Comparison of ENCODE assay signal across 12 cellular contexts in genomic region chr1:156845055-156845952, GRCh38. TPM values are rescaled to one million over a fixed set of nuclear protein-coding genes. Genes with fewer than 3 reads are reported as not detected.
DNase-seq lines count a peak whose midpoint lies in the region; ATAC-seq and TF ChIP-seq lines count a peak whose summit lies in the region.
"Had no signal": no experiment of that assay in that cellular context is flagged by ENCODE, and none has a peak within 500 bp of the region (broad histone marks: within the 10 kb centered on the region; RNA-seq: fewer than 3 reads in every experiment).

No MANE protein-coding gene starts in this region.

- DNase-seq in stimulated activated CD4-positive, alpha-beta T cell treated with anti-CD3 and anti-CD28 coated beads, Interleukin-12 subunit alpha, Interleukin-12 subunit beta, amount 100 ng/mL, for 4 hours: peak; percentile 23
- DNase-seq in stimulated activated CD4-positive, alpha-beta T cell treated with anti-CD3 and anti-CD28 coated beads, Interleukin-4, amount 100 ng/mL, for 24 hours: no peak
- peak in 1 of 2 donors; percentile 43 for DNase-seq in activated naive CD4-positive, alpha-beta T cell treated with anti-CD3 and anti-CD28 coated beads, Interleukin-2, amount 50 U/mL, for 72 hours (ENCODE audit: low spot score in 2 of 2)
- peak; percentile 52 to 59 (median 55) for DNase-seq in immature natural killer cell
- no peak for DNase-seq in MCF 10A (ENCODE audit: unreplicated experiment)
- no peak for DNase-seq in NCI-H345 (lab: John Stamatoyannopoulos, UW)
- no peak for DNase-seq in NCI-H1436 (lab: John Stamatoyannopoulos, UW)
- DNase-seq: heart left ventricle, NCI-H748 treated with DMSO at 0.1 percent for 48 hours had no signal

- H3K27me3 Mint-ChIP-seq in immature natural killer cell (ENCODE audit: low read depth in 3 of 3): peaks cover 17 to 32% (median 30%) of the 10 kb centered on the region in 3 donors
- H3K27me3 Mint-ChIP-seq in MCF 10A (ENCODE audit: insufficient read depth, unreplicated experiment): peaks cover 36% of the 10 kb centered on the region

- H3K4me3 Mint-ChIP-seq in immature natural killer cell (peak overlapping the region; percentile 38 to 73 (median 72)), MCF 10A (ENCODE audit: unreplicated experiment) (no peak overlapping the region)

- intact Hi-C loops in MCF 10A (cut with micrococcal nuclease): no loop called here

- no peak for TF ChIP-seq CTCF in MCF 10A (IDR thresholded peaks at IDR 0.05; ENCODE audit: unreplicated experiment)

- H3K9me3 Mint-ChIP-seq in activated naive CD4-positive, alpha-beta T cell treated with anti-CD3 and anti-CD28 coated beads, Interleukin-2, amount 50 U/mL, for 72 hours: no peaks in the 10 kb centered on the region
- H3K9me3 Mint-ChIP-seq in immature natural killer cell (no peaks in the 10 kb centered on the region), MCF 10A (ENCODE audit: unreplicated experiment) (no peaks in the 10 kb centered on the region)

- CTCF ChIA-PET in MCF 10A (lab: Yijun Ruan, JAX): interaction anchor here (0.6 to 1.0 kb wide), 3 partner anchors 45 to 120 kb away, joined by 3 to 4 read pairs (median 3); no protein-coding TSS in a partner anchor

- ATAC-seq in activated naive CD4-positive, alpha-beta T cell treated with anti-CD3 and anti-CD28 coated beads, Interleukin-2, amount 50 U/mL, for 72 hours: peak; percentile 29 to 73
- no peak for ATAC-seq in HG02981 (IDR thresholded peaks at IDR 0.05; ENCODE audit: unreplicated experiment)

- H3K27ac Mint-ChIP-seq in activated naive CD4-positive, alpha-beta T cell treated with anti-CD3 and anti-CD28 coated beads, Interleukin-2, amount 50 U/mL, for 72 hours: no peak overlapping the region
- H3K27ac Mint-ChIP-seq in immature natural killer cell (peak overlapping the region in 2 of 6 donors; percentile 53 to 60), MCF 10A (ENCODE audit: low read depth, unreplicated experiment) (no peak overlapping the region)

- POLR2A ChIA-PET in MCF 10A (lab: Yijun Ruan, JAX): interaction anchor here (0.6 kb wide), 1 partner anchor 14 kb away, joined by 3 read pairs; no protein-coding TSS in a partner anchor

- no TSS peak for BruUV-seq in MCF 10A (replicated peaks; lab: Mats Ljungman, UMichigan)

- H3K4me1 Mint-ChIP-seq in immature natural killer cell (peaks cover 30 to 31% of the 10 kb centered on the region in 2 donors), MCF 10A (ENCODE audit: insufficient read depth, unreplicated experiment) (no peaks in the 10 kb centered on the region)

- H3K36me3 Mint-ChIP-seq in activated naive CD4-positive, alpha-beta T cell treated with anti-CD3 and anti-CD28 coated beads, Interleukin-2, amount 50 U/mL, for 72 hours: peaks cover 0 to 6% of the 10 kb centered on the region in 2 donors
- H3K36me3 Mint-ChIP-seq in immature natural killer cell: no peaks in the 10 kb centered on the region
- H3K36me3 Mint-ChIP-seq in MCF 10A (ENCODE audit: insufficient read depth, unreplicated experiment): no peaks in the 10 kb centered on the region

RNA-seq across cellular contexts. Expression of gene INSRR, which starts 13.6 kb away (rescaled TPM):
- total RNA-seq in activated naive CD4-positive, alpha-beta T cell treated with anti-CD3 and anti-CD28 coated beads, Interleukin-2, amount 50 U/mL, for 72 hours: under 1 TPM; 0.07 to 0.29 TPM
- polyA plus RNA-seq in immature natural killer cell: not detected
- total RNA-seq in MCF 10A (2022): not detected in 2 replicates
- total RNA-seq: HT1080 had no signal
- polyA plus RNA-seq: BJ had no signal

RNA-seq across cellular contexts. Expression of gene NTRK1, which starts 15.4 kb away (rescaled TPM):
- total RNA-seq in activated naive CD4-positive, alpha-beta T cell treated with anti-CD3 and anti-CD28 coated beads, Interleukin-2, amount 50 U/mL, for 72 hours: 1 to 10 TPM; 5.3 to 7.2 TPM
- under 1 TPM in 1 of 3 donors, not detected in 2; 0.71 TPM for polyA plus RNA-seq in immature natural killer cell
- 0.15 and 0.33 TPM in 2 replicates for total RNA-seq in MCF 10A (2022)

RNA-seq across cellular contexts. Expression of gene SH2D2A, which starts 28.7 kb away (rescaled TPM):
- total RNA-seq in activated naive CD4-positive, alpha-beta T cell treated with anti-CD3 and anti-CD28 coated beads, Interleukin-2, amount 50 U/mL, for 72 hours: 100 to 1,000 TPM; 186 to 215 TPM
- polyA plus RNA-seq in immature natural killer cell: 100 to 1,000 TPM in 1 of 3 donors, 10 to 100 TPM in 2; 76.4 to 139 (median 84.1) TPM
- total RNA-seq in MCF 10A (2022): 19.2 and 27.9 TPM in 2 replicates

RNA-seq across cellular contexts. Expression of gene PEAR1, which starts 48.2 kb away (rescaled TPM):
- total RNA-seq in activated naive CD4-positive, alpha-beta T cell treated with anti-CD3 and anti-CD28 coated beads, Interleukin-2, amount 50 U/mL, for 72 hours: under 1 TPM; 0.09 to 0.53 TPM
- polyA plus RNA-seq in immature natural killer cell: under 1 TPM in 1 of 3 donors, not detected in 2; 0.28 TPM
- total RNA-seq in MCF 10A (2022): 6.5 and 8.8 TPM in 2 replicates

Comparison
In these comparisons a context has a peak if more than half of its experiments do, and no peak if none do; other contexts are left out.
1. DNase-seq: peak in stimulated activated CD4-positive, alpha-beta T cell treated with anti-CD3 and anti-CD28 coated beads, Interleukin-12 subunit alpha, Interleukin-12 subunit beta, amount 100 ng/mL, for 4 hours (single experiment) and immature natural killer cell (3 of 3); none in stimulated activated CD4-positive, alpha-beta T cell treated with anti-CD3 and anti-CD28 coated beads, Interleukin-4, amount 100 ng/mL, for 24 hours (single experiment), MCF 10A (single experiment), NCI-H345 (single experiment) and NCI-H1436 (single experiment).